ENCODE assay signal across 1 cellular context in the genomic region with DNA sequence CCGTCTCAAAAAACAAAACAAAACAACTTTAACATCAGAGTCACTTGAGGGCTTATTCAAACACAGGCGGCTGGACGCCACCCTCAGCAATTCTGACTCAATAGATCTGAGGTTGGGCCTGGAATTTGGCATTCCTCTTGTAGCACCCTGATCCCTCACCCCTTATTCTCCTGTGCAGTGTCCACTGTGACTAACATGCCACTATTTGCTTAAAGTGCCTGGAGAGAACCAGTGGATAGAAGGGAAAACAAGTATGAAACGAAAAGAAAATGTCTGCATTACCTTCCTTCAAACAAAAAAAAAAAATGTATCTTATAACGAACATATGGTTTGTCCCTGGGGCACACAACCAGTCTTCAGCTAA.
TF ChIP-seq lines count a peak whose summit lies in the region.

No MANE protein-coding gene starts in this region.

TF ChIP-seq in K562, 482 proteins besides CTCF, POLR2A, EP300 and RAD21 (continued from another document):
- peak; percentile 33; the same call in 1 of the 2 replicates for TF ChIP-seq MGA (IDR thresholded peaks at IDR 0.05)
- 0 out of 2 replicates have a peak, but pooled peaks have one; percentile 8 for TF ChIP-seq CREB1 (IDR thresholded peaks at IDR 0.05)
- TF ChIP-seq CREB1 (CRISPR knock-in tag; IDR thresholded peaks at IDR 0.05), result no peak
- TF ChIP-seq ZSCAN29 (IDR thresholded peaks at IDR 0.05), result peak; percentile 25; the same call in 1 of the 2 replicates
- TF ChIP-seq GMEB1 (CRISPR knock-in tag; IDR thresholded peaks at IDR 0.05), result 0 out of 2 replicates have a peak, but pooled peaks have one; percentile 10
- TF ChIP-seq NR4A1 (CRISPR knock-in tag; IDR thresholded peaks at IDR 0.05), result no peak
- no peak for TF ChIP-seq NR4A1 (tag; IDR thresholded peaks at IDR 0.05)
- peak; percentile 50 for TF ChIP-seq TEAD4 (IDR thresholded peaks at IDR 0.05; ENCODE audit: low read length)
- no peak for TF ChIP-seq TEAD4 (CRISPR knock-in tag; IDR thresholded peaks at IDR 0.05; ENCODE audit: borderline replicate concordance)
- 0 out of 2 replicates have a peak, but pooled peaks have one; percentile 9 for TF ChIP-seq CTBP1 (IDR thresholded peaks at IDR 0.05; ENCODE audit: borderline replicate concordance)
- TF ChIP-seq, protein P1, sequence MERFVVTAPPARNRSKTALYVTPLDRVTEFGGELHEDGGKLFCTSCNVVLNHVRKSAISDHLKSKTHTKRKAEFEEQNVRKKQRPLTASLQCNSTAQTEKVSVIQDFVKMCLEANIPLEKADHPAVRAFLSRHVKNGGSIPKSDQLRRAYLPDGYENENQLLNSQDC (CRISPR knock-in tag; IDR thresholded peaks at IDR 0.05), result peak; percentile 28; the same call in 1 of the 2 replicates
- TF ChIP-seq FOXK1 (CRISPR knock-in tag; IDR thresholded peaks at IDR 0.05; ENCODE audit: borderline replicate concordance), result 0 out of 2 replicates have a peak, but pooled peaks have one; percentile 56
- TF ChIP-seq ZNF766 (CRISPR knock-in tag; conservative IDR thresholded peaks at IDR 0.05), result 0 out of 2 replicates have a peak, but pooled peaks have one; percentile 2
- peak; percentile 7; the same call in 1 of the 2 replicates for TF ChIP-seq NR2C2 (CRISPR knock-in tag; IDR thresholded peaks at IDR 0.05)
- no peak for TF ChIP-seq NR2C2 (tag; IDR thresholded peaks at IDR 0.05)
- TF ChIP-seq THRB (CRISPR knock-in tag; conservative IDR thresholded peaks at IDR 0.05), result no peak
